8 cellular contexts compared by ENCODE assay signal in the genomic region with DNA sequence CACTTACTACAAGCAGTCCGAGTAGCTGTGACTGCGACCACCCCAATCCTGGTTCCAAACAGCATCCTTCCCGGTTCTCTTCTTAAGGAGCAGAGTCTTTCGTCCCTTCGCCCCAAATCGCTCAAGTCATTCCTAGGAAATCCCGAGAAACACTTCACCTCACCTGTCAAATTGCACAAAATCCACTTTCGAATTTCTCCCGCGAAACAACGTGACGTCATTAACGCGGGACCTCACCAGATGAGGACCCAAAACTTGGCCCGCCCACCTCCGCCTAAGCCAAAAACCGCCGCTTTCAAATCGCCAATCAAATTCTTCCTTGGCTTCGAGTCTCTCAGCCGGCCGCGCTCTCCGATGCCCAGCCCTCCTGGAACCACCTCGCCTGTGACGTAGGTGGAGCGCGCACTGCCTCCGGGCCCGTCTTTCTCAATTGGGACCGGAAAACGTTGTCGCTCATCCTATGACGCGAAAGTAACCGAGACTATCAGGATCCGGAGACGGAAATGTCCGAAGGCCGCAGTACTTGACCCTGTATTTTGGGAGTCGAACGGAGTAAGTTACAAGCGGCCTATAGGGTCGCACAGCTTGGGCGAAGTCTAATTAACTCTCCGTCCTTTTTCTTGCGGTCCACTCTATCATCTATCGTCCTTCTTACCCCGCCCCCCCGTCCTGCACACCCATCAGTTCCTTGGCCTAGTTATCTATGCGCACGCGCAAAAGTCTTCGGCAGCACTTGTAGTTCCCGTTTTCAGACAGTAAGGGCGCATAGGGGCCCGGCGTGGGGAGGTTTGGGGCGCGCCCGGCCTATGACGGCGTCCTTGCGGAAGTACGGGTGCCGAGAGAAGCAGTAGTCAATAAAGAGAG. TPM values are rescaled to one million over a fixed set of nuclear protein-coding genes. Genes with fewer than 3 reads are reported as not detected.
DNase-seq lines count a peak whose midpoint lies in the region; TF ChIP-seq lines count a peak whose summit lies in the region.

Gene LARP7, plus strand, starts transcription at position 456 of the 864 bp plus-strand sequence. CDS start 7,527 bp downstream, outside the sequence.
A gene with protein sequence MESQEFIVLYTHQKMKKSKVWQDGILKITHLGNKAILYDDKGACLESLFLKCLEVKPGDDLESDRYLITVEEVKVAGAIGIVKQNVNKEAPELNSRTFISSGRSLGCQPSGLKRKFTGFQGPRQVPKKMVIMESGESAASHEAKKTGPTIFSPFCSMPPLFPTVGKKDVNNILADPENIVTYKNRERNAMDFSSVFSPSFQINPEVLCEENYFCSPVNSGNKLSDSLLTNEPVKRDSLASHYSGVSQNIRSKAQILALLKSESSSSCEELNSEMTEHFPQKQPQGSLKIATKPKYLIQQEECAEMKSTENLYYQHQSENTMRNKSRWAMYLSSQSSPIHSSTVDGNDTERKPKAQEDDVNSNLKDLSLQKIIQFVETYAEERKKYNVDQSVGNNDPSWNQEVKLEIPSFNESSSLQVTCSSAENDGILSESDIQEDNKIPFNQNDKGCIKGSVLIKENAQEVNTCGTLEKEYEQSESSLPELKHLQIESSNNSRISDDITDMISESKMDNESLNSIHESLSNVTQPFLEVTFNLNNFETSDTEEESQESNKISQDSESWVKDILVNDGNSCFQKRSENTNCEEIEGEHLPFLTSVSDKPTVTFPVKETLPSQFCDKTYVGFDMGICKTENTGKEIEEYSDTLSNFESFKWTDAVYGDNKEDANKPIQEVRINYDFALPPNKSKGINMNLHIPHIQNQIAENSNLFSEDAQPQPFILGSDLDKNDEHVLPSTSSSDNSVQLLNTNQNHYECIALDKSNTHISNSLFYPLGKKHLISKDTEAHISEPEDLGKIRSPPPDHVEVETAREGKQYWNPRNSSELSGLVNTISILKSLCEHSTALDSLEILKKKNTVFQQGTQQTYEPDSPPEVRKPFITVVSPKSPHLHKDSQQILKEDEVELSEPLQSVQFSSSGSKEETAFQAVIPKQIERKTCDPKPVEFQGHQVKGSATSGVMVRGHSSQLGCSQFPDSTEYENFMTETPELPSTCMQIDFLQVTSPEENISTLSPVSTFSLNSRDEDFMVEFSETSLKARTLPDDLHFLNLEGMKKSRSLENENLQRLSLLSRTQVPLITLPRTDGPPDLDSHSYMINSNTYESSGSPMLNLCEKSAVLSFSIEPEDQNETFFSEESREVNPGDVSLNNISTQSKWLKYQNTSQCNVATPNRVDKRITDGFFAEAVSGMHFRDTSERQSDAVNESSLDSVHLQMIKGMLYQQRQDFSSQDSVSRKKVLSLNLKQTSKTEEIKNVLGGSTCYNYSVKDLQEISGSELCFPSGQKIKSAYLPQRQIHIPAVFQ (N-terminal part only) (minus strand): TSS at position 222 of the 864 bp plus-strand sequence. CDS start 3,733 bp downstream, outside the sequence.

- H3K4me3 ChIP-seq in GM06990 (replicated peaks; ENCODE audit: low read depth, low read length) (peak within 1 kb of the TSS; percentile 75), HFF-Myc (replicated peaks; ENCODE audit: low read depth, low read length) (peak within 1 kb of the TSS; percentile 66)

- CTCF ChIA-PET in activated naive CD4-positive, alpha-beta T cell treated with anti-CD3 and anti-CD28 coated beads, Interleukin-2, amount 10 ng/mL, durations not matched to agents 7 days and 5 days (lab: Charles Lee): interaction anchor here (0.8 to 1.3 kb wide), 5 partner anchors 10 to 128 kb away, joined by 3 to 10 read pairs (median 3); no protein-coding TSS in a partner anchor

- peak; percentile 89 for TF ChIP-seq CTCF in GM06990 (IDR thresholded peaks at IDR 0.05; ENCODE audit: insufficient read depth, low read length, poor library complexity, severe bottlenecking)
- TF ChIP-seq CTCF in HFF-Myc (IDR thresholded peaks at IDR 0.05; ENCODE audit: low read depth, low read length, missing control alignments): peak; percentile 56

- peaks cover 34% of the 10 kb centered on the region for H3K4me1 Mint-ChIP-seq in activated naive CD4-positive, alpha-beta T cell treated with anti-CD3 and anti-CD28 coated beads, Interleukin-2, amount 10 ng/mL, durations not matched to agents 7 days and 5 days

- H3K36me3 ChIP-seq in GM06990 (ENCODE audit: control insufficient read depth, insufficient read depth, low read length): no peaks in the 10 kb centered on the region; the same call in none of the 2 replicates

- no peaks in the 10 kb centered on the region for H3K27me3 ChIP-seq in GM06990 (replicated peaks; ENCODE audit: control insufficient read depth, insufficient read depth, low read length)

- H3K27me3 Mint-ChIP-seq in activated naive CD4-positive, alpha-beta T cell treated with anti-CD3 and anti-CD28 coated beads, Interleukin-2, amount 10 ng/mL, durations not matched to agents 7 days and 5 days: no peaks in the 10 kb centered on the region

- no peak within 1 kb of the TSS for H3K27ac Mint-ChIP-seq in activated naive CD4-positive, alpha-beta T cell treated with anti-CD3 and anti-CD28 coated beads, Interleukin-2, amount 10 ng/mL, durations not matched to agents 7 days and 5 days

- H3K9me3 Mint-ChIP-seq in activated naive CD4-positive, alpha-beta T cell treated with anti-CD3 and anti-CD28 coated beads, Interleukin-2, amount 10 ng/mL, durations not matched to agents 7 days and 5 days: no peaks in the 10 kb centered on the region

- peak; percentile 96 for DNase-seq in GM06990 (ENCODE audit: extremely low read depth, insufficient read length)
- DNase-seq in HFF-Myc (ENCODE audit: extremely low read depth, low read depth): peak; percentile 97
- DNase-seq in NAMALWA (ENCODE audit: low spot score): peak; percentile 99
- DNase-seq in SK-N-DZ (ENCODE audit: low spot score): peak; percentile 99
- DNase-seq in activated naive CD4-positive, alpha-beta T cell treated with anti-CD3 and anti-CD28 coated beads, Interleukin-2, amount 10 ng/mL, durations not matched to agents 7 days and 5 days: peak; percentile 99
- peak; percentile 99 for DNase-seq in globus pallidus (ENCODE audit: low spot score)
- DNase-seq in nucleus accumbens (lab: John Stamatoyannopoulos, UW): peak; percentile 85 to 100 (median 98)

- no peak within 1 kb of the TSS for H3K4me3 Mint-ChIP-seq in activated naive CD4-positive, alpha-beta T cell treated with anti-CD3 and anti-CD28 coated beads, Interleukin-2, amount 10 ng/mL, durations not matched to agents 7 days and 5 days

- peaks cover 12% of the 10 kb centered on the region for H3K36me3 Mint-ChIP-seq in activated naive CD4-positive, alpha-beta T cell treated with anti-CD3 and anti-CD28 coated beads, Interleukin-2, amount 10 ng/mL, durations not matched to agents 7 days and 5 days

- peak within 1 kb of the TSS; percentile 95 for H3K27ac ChIP-seq in temporal lobe (ENCODE audit: low read depth, low read length)

RNA-seq across cellular contexts. Expression of gene LARP7, which starts in this region (rescaled TPM):
- 41.5 and 56.6 TPM in 2 replicates for polyA plus RNA-seq in SK-N-DZ (2014; cell fraction: cytosol; rRNA removed)
- polyA plus RNA-seq in SK-N-DZ (2014; cell fraction: nucleus; rRNA removed): 62.8 and 79.0 TPM in 2 replicates
- total RNA-seq in temporal lobe: 21.9 TPM

RNA-seq across cellular contexts. Expression of the second gene that starts in this region (rescaled TPM):
- 29.0 and 42.1 TPM in 2 replicates for polyA plus RNA-seq in SK-N-DZ (2014; cell fraction: cytosol; rRNA removed)
- polyA plus RNA-seq in SK-N-DZ (2014; cell fraction: nucleus; rRNA removed): 108 and 117 TPM in 2 replicates
- total RNA-seq in temporal lobe: 16.5 TPM

Comparison
In these comparisons a context has a peak if more than half of its experiments do, and no peak if none do; other contexts are left out.
1. Peak in every context shown above with its lines: DNase-seq, H3K4me3 ChIP-seq and H3K27ac ChIP-seq.